8 cellular contexts compared by ENCODE assay signal in genomic region chr10:87641065-87641464, GRCh38.
"Had no signal": no experiment of that assay in that cellular context is flagged by ENCODE, and none has a peak within 500 bp of the region (broad histone marks: within the 10 kb centered on the region; RNA-seq: fewer than 3 reads in every experiment).

No MANE protein-coding gene starts in this region.

- H3K4me3 ChIP-seq: GM23248, HAP-1 had no signal

- H3K27ac ChIP-seq: GM23248 had no signal

- H3K9ac ChIP-seq: GM23248 had no signal

- FAIRE-seq: HepG2 had no signal

- H2AFZ ChIP-seq: GM23248 had no signal

- H3K9me3 ChIP-seq: HAP-1 had no signal

- ATAC-seq: HCT116, HepG2 had no signal

- H3K36me3 ChIP-seq: HAP-1 had no signal

- DNase-seq: GM23248, GOT3, H7, HFFc6, KBM-7 had no signal
